5 cellular contexts compared by ENCODE assay signal in the genomic region with DNA sequence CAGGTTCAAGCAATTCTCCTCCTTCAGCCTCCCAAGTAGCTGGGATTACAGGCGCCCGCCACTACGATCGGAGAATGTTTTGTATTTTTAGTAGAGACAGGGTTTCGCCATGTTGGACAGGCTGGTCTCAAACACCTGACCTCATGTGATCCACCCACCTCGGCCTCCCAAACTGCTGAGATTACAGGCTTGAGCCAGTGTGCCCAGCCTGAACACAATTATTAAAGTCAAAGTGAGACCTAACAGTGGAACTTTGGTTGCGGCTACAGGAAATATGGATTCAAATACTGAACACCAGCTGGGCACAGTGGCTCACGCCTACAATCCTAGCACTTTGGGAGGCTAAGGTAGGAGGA. TPM values are rescaled to one million over a fixed set of nuclear protein-coding genes. Genes with fewer than 3 reads are reported as not detected.
DNase-seq lines count a peak whose midpoint lies in the region; TF ChIP-seq lines count a peak whose summit lies in the region.
"Not testable (repeated sequence)": the region's sequence is repeated elsewhere in the genome, so short reads cannot be mapped to it uniquely, and the experiment has no call there.

No MANE protein-coding gene starts in this region.

- H3K4me2 ChIP-seq in H9 (ENCODE audit: insufficient read depth, insufficient read length, low read length) (peak overlapping the region; percentile 81), SU-DHL-6 (ENCODE audit: low read depth, low read length, poor library complexity, severe bottlenecking) (peak overlapping the region; percentile 93), osteoblast (ENCODE audit: insufficient read depth, low read length) (peak overlapping the region; percentile 91)

- H4K20me1 ChIP-seq in H9 (ENCODE audit: control insufficient read depth, insufficient read depth, insufficient read length); SU-DHL-6 (ENCODE audit: low read depth, low read length); osteoblast (ENCODE audit: insufficient read depth, low read length): not testable (repeated sequence)

- H3K23ac ChIP-seq in H9 (ENCODE audit: insufficient read length, low read depth, low read length), result not testable (repeated sequence)

- not testable (repeated sequence) for H4K91ac ChIP-seq in H9 (ENCODE audit: insufficient read length, low read depth, low read length)

- H3K18ac ChIP-seq in H9 (ENCODE audit: insufficient read length, low read depth, low read length), result not testable (repeated sequence)

- not testable (repeated sequence) for H2BK5ac ChIP-seq in H9 (ENCODE audit: insufficient read length, low read length)

- H3K9ac ChIP-seq in H9 (ENCODE audit: extremely low read depth, insufficient read length, low read length), result not testable (repeated sequence)
- H3K9ac ChIP-seq in SU-DHL-6 (ENCODE audit: low read length), result peak overlapping the region; percentile 81; the same call in 1 of the 2 replicates

- not testable (repeated sequence) for H3K23me2 ChIP-seq in H9 (ENCODE audit: insufficient read length, low read depth, low read length, poor library complexity, severe bottlenecking)

- H3K4me3 ChIP-seq in SU-DHL-6 (ENCODE audit: insufficient read depth, low read length, poor library complexity, severe bottlenecking), result peak overlapping the region; percentile 63
- H3K4me3 ChIP-seq in esophagus muscularis mucosa; osteoblast (ENCODE audit: insufficient read depth, low read length): not testable (repeated sequence)

- not testable (repeated sequence) for H2BK20ac ChIP-seq in H9 (ENCODE audit: low read depth, low read length, poor library complexity, severe bottlenecking)

- not testable (repeated sequence) for H3K36me3 ChIP-seq in SU-DHL-6 (ENCODE audit: low read length); esophagus muscularis mucosa; osteoblast (ENCODE audit: insufficient read depth, low read length)

- H3K9me3 ChIP-seq in H9 (ENCODE audit: control insufficient read depth, low read depth, low read length); SU-DHL-6 (ENCODE audit: insufficient read depth, low read length); esophagus muscularis mucosa; osteoblast (ENCODE audit: low read depth, low read length): not testable (repeated sequence)

- not testable (repeated sequence) for H4K8ac ChIP-seq in H9 (replicated peaks; ENCODE audit: insufficient read length, low read depth, low read length)

- not testable (repeated sequence) for H3K4ac ChIP-seq in H9 (ENCODE audit: low read depth, low read length)

- not testable (repeated sequence) for TF ChIP-seq CTCF in H9 (conservative IDR thresholded peaks at IDR 0.05); SU-DHL-6 (IDR thresholded peaks at IDR 0.05; ENCODE audit: insufficient read depth, low read length, poor library complexity, severe bottlenecking); esophagus muscularis mucosa (IDR thresholded peaks at IDR 0.05); osteoblast (IDR thresholded peaks at IDR 0.05; ENCODE audit: extremely low read depth, low read depth, low read length)

- H3K56ac ChIP-seq in H9 (ENCODE audit: insufficient read length, low read depth, low read length), result not testable (repeated sequence)

- not testable (repeated sequence) for H3K4me1 ChIP-seq in H9 (ENCODE audit: insufficient read depth, low read length)
- peaks cover 17 to 40% (median 35%) of the 10 kb centered on the region in 4 donors for H3K4me1 ChIP-seq in esophagus muscularis mucosa
- H3K4me1 ChIP-seq in osteoblast (ENCODE audit: insufficient read depth, low read length), result peaks cover 37% of the 10 kb centered on the region

- H4K5ac ChIP-seq in H9 (ENCODE audit: insufficient read length, low read depth, low read length), result not testable (repeated sequence)

- WGBS in H9 (ENCODE audit: extremely low coverage, insufficient read length, low lambda C conversion rate), result no CpG with 5 or more reads among the region's 8 CpGs
- WGBS in esophagus muscularis mucosa, result 97% methylated on average over 8 of the region's 8 CpGs

- not testable (repeated sequence) for H3K9me3 Mint-ChIP-seq in H9; activated naive CD4-positive, alpha-beta T cell treated with anti-CD3 and anti-CD28 coated beads, Interleukin-2, amount 10 ng/mL, durations not matched to agents 7 days and 5 days

- not testable (repeated sequence) for H2AFZ ChIP-seq in H9 (ENCODE audit: low read length); SU-DHL-6 (ENCODE audit: low read depth, low read length, severe bottlenecking); osteoblast (ENCODE audit: low read length)

- DNase-seq in H9; activated naive CD4-positive, alpha-beta T cell treated with anti-CD3 and anti-CD28 coated beads, Interleukin-2, amount 10 ng/mL, durations not matched to agents 7 days and 5 days; esophagus muscularis mucosa (ENCODE audit: extremely low spot score); osteoblast (ENCODE audit: insufficient read length, low spot score, missing footprints): not testable (repeated sequence)

- H2BK15ac ChIP-seq in H9 (ENCODE audit: low read depth, low read length), result not testable (repeated sequence)

- H3K79me2 ChIP-seq in H9 (ENCODE audit: insufficient read depth, low read length), result not testable (repeated sequence)
- H3K79me2 ChIP-seq in SU-DHL-6 (ENCODE audit: insufficient read depth, low read length) (peaks cover 14% of the 10 kb centered on the region; the same call in 1 of the 2 replicates), osteoblast (ENCODE audit: insufficient read depth, low read length) (peaks cover 16% of the 10 kb centered on the region)

- H3K4me3 Mint-ChIP-seq in H9, result peak overlapping the region; percentile 88; a peak in 3 of 5 replicates
- peak overlapping the region; percentile 88 for H3K4me3 Mint-ChIP-seq in activated naive CD4-positive, alpha-beta T cell treated with anti-CD3 and anti-CD28 coated beads, Interleukin-2, amount 10 ng/mL, durations not matched to agents 7 days and 5 days

- not testable (repeated sequence) for H2BK12ac ChIP-seq in H9 (ENCODE audit: insufficient read length, low read depth, low read length)

- H2BK120ac ChIP-seq in H9 (ENCODE audit: low read depth, low read length, poor library complexity, severe bottlenecking), result not testable (repeated sequence)

- H3K27ac ChIP-seq in H9 (ENCODE audit: insufficient read length, low read depth, low read length), result not testable (repeated sequence)
- H3K27ac ChIP-seq in SU-DHL-6 (ENCODE audit: low read depth, low read length) (peak overlapping the region; percentile 90), esophagus muscularis mucosa (replicated peaks in 1 of 4) (peak overlapping the region in 3 of 4 donors; percentile 82 to 92 (median 92)), osteoblast (ENCODE audit: low read depth, low read length) (peak overlapping the region; percentile 89)

- not testable (repeated sequence) for H3T11ph ChIP-seq in H9 (ENCODE audit: low read length)

- not testable (repeated sequence) for H3K9me2 ChIP-seq in SU-DHL-6 (replicated peaks; ENCODE audit: insufficient read depth, low read length)

- TF ChIP-seq POLR2A in esophagus muscularis mucosa (IDR thresholded peaks at IDR 0.05; ENCODE audit: low read depth), result not testable (repeated sequence)

- not testable (repeated sequence) for H3K27me3 ChIP-seq in H9 (ENCODE audit: insufficient read depth, low read length); SU-DHL-6 (ENCODE audit: low read length); esophagus muscularis mucosa; osteoblast (ENCODE audit: insufficient read depth, low read length)

- intact Hi-C loops in esophagus muscularis mucosa (cut with DNase I), result not testable (repeated sequence)

- H3K79me1 ChIP-seq in H9 (ENCODE audit: insufficient read depth, low read depth, low read length, poor library complexity, severe bottlenecking), result not testable (repeated sequence)

- peaks cover 20% of the 10 kb centered on the region for H3K27me3 Mint-ChIP-seq in H9 (ENCODE audit: low read depth)
- H3K27me3 Mint-ChIP-seq in activated naive CD4-positive, alpha-beta T cell treated with anti-CD3 and anti-CD28 coated beads, Interleukin-2, amount 10 ng/mL, durations not matched to agents 7 days and 5 days, result not testable (repeated sequence)

- H2AK5ac ChIP-seq in H9 (ENCODE audit: insufficient read length, low read length), result not testable (repeated sequence)

- H3K36me3 Mint-ChIP-seq in H9 (ENCODE audit: insufficient read depth in 1 of 3, low read depth in 3 of 3), result not testable (repeated sequence)
- H3K36me3 Mint-ChIP-seq in activated naive CD4-positive, alpha-beta T cell treated with anti-CD3 and anti-CD28 coated beads, Interleukin-2, amount 10 ng/mL, durations not matched to agents 7 days and 5 days, result peaks cover 17% of the 10 kb centered on the region

- not testable (repeated sequence) for H3K14ac ChIP-seq in H9 (ENCODE audit: insufficient read depth, low read length)

- peaks cover 39% of the 10 kb centered on the region for H3F3A ChIP-seq in SU-DHL-6 (ENCODE audit: insufficient read depth)

- not testable (repeated sequence) for TF ChIP-seq EP300 in esophagus muscularis mucosa (IDR thresholded peaks at IDR 0.05)

- H3K27ac Mint-ChIP-seq in H9, result peak overlapping the region in 1 of 3 experiments; percentile 58; a peak in 1 of 7 replicates
- H3K27ac Mint-ChIP-seq in activated naive CD4-positive, alpha-beta T cell treated with anti-CD3 and anti-CD28 coated beads, Interleukin-2, amount 10 ng/mL, durations not matched to agents 7 days and 5 days, result peak overlapping the region; percentile 60

- H3K4me1 Mint-ChIP-seq in H9, result peaks cover 20 to 27% of the 10 kb centered on the region in 2 experiments
- peaks cover 48% of the 10 kb centered on the region for H3K4me1 Mint-ChIP-seq in activated naive CD4-positive, alpha-beta T cell treated with anti-CD3 and anti-CD28 coated beads, Interleukin-2, amount 10 ng/mL, durations not matched to agents 7 days and 5 days

- CTCF ChIA-PET in activated naive CD4-positive, alpha-beta T cell treated with anti-CD3 and anti-CD28 coated beads, Interleukin-2, amount 10 ng/mL, durations not matched to agents 7 days and 5 days (lab: Charles Lee), result interaction anchor here (2.0 to 6.9 kb wide), 3 partner anchors 19 to 51 kb away, joined by 5 to 69 read pairs (median 52); partner anchors contain the start of genes KRTCAP2, MTX1, THBS3 and TRIM46

RNA-seq across cellular contexts. Expression of gene MTX1, which starts 16.9 kb away (rescaled TPM):
- total RNA-seq in H9 (2021), result 43.6 and 45.0 TPM in 2 replicates
- 10 to 100 TPM; 34.1 to 52.8 (median 38.0) TPM for total RNA-seq in esophagus muscularis mucosa
- 37.4 and 42.7 TPM in 2 replicates for total RNA-seq in osteoblast

RNA-seq across cellular contexts. Expression of gene THBS3, which starts 17.7 kb away (rescaled TPM):
- total RNA-seq in H9 (2021) (5.0 and 5.9 TPM in 2 replicates), esophagus muscularis mucosa (10 to 100 TPM; 16.2 to 37.4 (median 23.4) TPM), osteoblast (61.9 and 66.6 TPM in 2 replicates)

RNA-seq across cellular contexts. Expression of gene ENTREP3, which starts 29.9 kb away (rescaled TPM):
- total RNA-seq in H9 (2021), result 40.8 and 41.0 TPM in 2 replicates
- 10 to 100 TPM; 15.1 to 38.7 (median 22.6) TPM for total RNA-seq in esophagus muscularis mucosa
- 6.5 and 7.7 TPM in 2 replicates for total RNA-seq in osteoblast

RNA-seq across cellular contexts. Expression of gene SCAMP3, which starts 36.8 kb away (rescaled TPM):
- total RNA-seq in H9 (2021), result 52.5 and 54.0 TPM in 2 replicates
- 10 to 100 TPM; 33.6 to 56.0 (median 43.5) TPM for total RNA-seq in esophagus muscularis mucosa
- 35.9 and 41.3 TPM in 2 replicates for total RNA-seq in osteoblast

RNA-seq across cellular contexts. Expression of gene CLK2, which starts 47.9 kb away (rescaled TPM):
- 77.5 and 81.5 TPM in 2 replicates for total RNA-seq in H9 (2021)
- 10 to 100 TPM; 17.6 to 32.0 (median 25.3) TPM for total RNA-seq in esophagus muscularis mucosa
- total RNA-seq in osteoblast, result 17.4 and 19.7 TPM in 2 replicates
